9 cellular contexts compared by ENCODE assay signal in genomic region chr14:70919774-70920173, GRCh38. TPM values are rescaled to one million over a fixed set of nuclear protein-coding genes. Genes with fewer than 3 reads are reported as not detected.
DNase-seq lines count a peak whose midpoint lies in the region; ATAC-seq, FAIRE-seq and TF ChIP-seq lines count a peak whose summit lies in the region.
"Had no signal": no experiment of that assay in that cellular context is flagged by ENCODE, and none has a peak within 500 bp of the region (broad histone marks: within the 10 kb centered on the region; RNA-seq: fewer than 3 reads in every experiment).

No MANE protein-coding gene starts in this region.

- H3K9me2 ChIP-seq in GM23338 (ENCODE audit: insufficient read depth), result no peaks in the 10 kb centered on the region

- H3K36me3 ChIP-seq in ACC112 (ENCODE audit: insufficient read depth, low read length), result peaks cover 5% of the 10 kb centered on the region; the same call in 1 of the 2 replicates
- 0 out of 2 replicates have a peak, but pooled peaks cover 3% of the 10 kb centered on the region for H3K36me3 ChIP-seq in GM23338 (ENCODE audit: insufficient read depth)
- H3K36me3 ChIP-seq in keratinocyte (ENCODE audit: control insufficient read depth in 2 of 2, extremely low read depth in 1 of 2, insufficient read depth in 2 of 2, low read length in 2 of 2), result peaks cover 0 to 1% of the 10 kb centered on the region in 2 experiments
- H3K36me3 ChIP-seq in spleen, result peaks cover 0 to 9% (median 0%) of the 10 kb centered on the region in 6 donors

- dilution Hi-C loops in keratinocyte (cut with MboI; ENCODE audit: extremely low pct_ligation_motif_present, low sequenced_read_pairs), result no loop called here

- TF ChIP-seq CTCF in GM23338 (conservative IDR thresholded peaks at IDR 0.05; ENCODE audit: low read depth in 2 of 2), result no peak
- no peak for TF ChIP-seq CTCF in keratinocyte (optimal IDR thresholded peaks at IDR 0.05 in 1 of 3, IDR thresholded peaks at IDR 0.05 in 1 of 3, conservative IDR thresholded peaks at IDR 0.05 in 1 of 3; ENCODE audit: extremely low read depth in 1 of 3, insufficient read depth in 2 of 3, low read length in 3 of 3)
- no peak for TF ChIP-seq CTCF in spleen (IDR thresholded peaks at IDR 0.05 in 8 of 11, conservative IDR thresholded peaks at IDR 0.05 in 3 of 11)

- peak overlapping the region; percentile 25 for H3K27ac ChIP-seq in ACC112 (ENCODE audit: low read depth, low read length)
- H3K27ac ChIP-seq in GM23338 (ENCODE audit: low read depth), result no peak overlapping the region
- no peak overlapping the region for H3K27ac ChIP-seq in keratinocyte (ENCODE audit: control insufficient read depth, insufficient read depth, low read length)
- peak overlapping the region in 3 of 8 donors; percentile 28 to 52 (median 35) for H3K27ac ChIP-seq in spleen

- H3K4me1 ChIP-seq in ACC112 (ENCODE audit: control insufficient read depth, insufficient read depth, low read length, unreplicated experiment), result peaks cover 30% of the 10 kb centered on the region
- H3K4me1 ChIP-seq in GM23338 (ENCODE audit: insufficient read depth), result peaks cover 14% of the 10 kb centered on the region
- H3K4me1 ChIP-seq in keratinocyte (ENCODE audit: control insufficient read depth, extremely low read depth, insufficient read depth, low read length), result peaks cover 32% of the 10 kb centered on the region
- H3K4me1 ChIP-seq in spleen, result peaks cover 28 to 100% (median 81%) of the 10 kb centered on the region in 6 donors

- no peaks in the 10 kb centered on the region for H3K27me3 Mint-ChIP-seq in GM23338 (ENCODE audit: insufficient read depth, low read depth, poor library complexity)
- H3K27me3 Mint-ChIP-seq in activated naive CD8-positive, alpha-beta T cell treated with anti-CD3 and anti-CD28 coated beads, Interleukin-2, amount 10 ng/mL, durations not matched to agents 7 days and 5 days, result no peaks in the 10 kb centered on the region

- ATAC-seq in GM23338, result no peak
- ATAC-seq in activated naive CD8-positive, alpha-beta T cell treated with anti-CD3 and anti-CD28 coated beads, Interleukin-2, amount 10 ng/mL, durations not matched to agents 7 days and 5 days (ENCODE audit: low read depth), result peak; percentile 19
- ATAC-seq in HG03175 (IDR thresholded peaks at IDR 0.05; ENCODE audit: unreplicated experiment), result no peak

- H3K9ac ChIP-seq in keratinocyte (ENCODE audit: control insufficient read depth, extremely low read depth, insufficient read depth, low read length), result no peak overlapping the region

- POLR2A ChIA-PET in activated naive CD8-positive, alpha-beta T cell treated with anti-CD3 and anti-CD28 coated beads, Interleukin-2, amount 10 ng/mL, durations not matched to agents 7 days and 5 days (lab: Charles Lee), result interaction anchor here (2.3 kb wide), 1 partner anchor 13 kb away, joined by 11 read pairs; the partner anchor contains the start of gene PCNX1

- no peaks in the 10 kb centered on the region for H3K9me3 ChIP-seq in keratinocyte (ENCODE audit: control insufficient read depth, low read depth, low read length)
- H3K9me3 ChIP-seq in spleen, result no peaks in the 10 kb centered on the region

- no peak for TF ChIP-seq POLR2A in spleen (IDR thresholded peaks at IDR 0.05)

- H3K79me2 ChIP-seq in ACC112 (ENCODE audit: control insufficient read depth, insufficient read depth, low read length, unreplicated experiment) (peaks cover 92% of the 10 kb centered on the region), GM23338 (replicated peaks; ENCODE audit: insufficient read depth) (peaks cover 99% of the 10 kb centered on the region), keratinocyte (ENCODE audit: control insufficient read depth, insufficient read depth, low read length) (peaks cover 95% of the 10 kb centered on the region)

- intact Hi-C loops in spleen (cut with DNase I; ENCODE audit: low total_unique reads), result no loop called here

- no peak overlapping the region for H3K27ac Mint-ChIP-seq in GM23338
- peak overlapping the region; percentile 76 for H3K27ac Mint-ChIP-seq in activated naive CD8-positive, alpha-beta T cell treated with anti-CD3 and anti-CD28 coated beads, Interleukin-2, amount 10 ng/mL, durations not matched to agents 7 days and 5 days

- H3K27me3 ChIP-seq in ACC112 (ENCODE audit: insufficient read depth, low read length) (no peaks in the 10 kb centered on the region), GM23338 (ENCODE audit: insufficient read depth) (no peaks in the 10 kb centered on the region), keratinocyte (ENCODE audit: control insufficient read depth, extremely low read depth, insufficient read depth, low read length) (no peaks in the 10 kb centered on the region), spleen (replicated peaks in 1 of 7) (no peaks in the 10 kb centered on the region)

- H3K9me1 ChIP-seq in keratinocyte (ENCODE audit: control insufficient read depth, extremely low read depth, insufficient read depth, low read length), result no peaks in the 10 kb centered on the region

- 3 to 7% (median 6%) methylated on average over 3 of the region's 3 CpGs for WGBS in spleen, 5 donors

- H2AFZ ChIP-seq in ACC112 (ENCODE audit: low read length, unreplicated experiment), result no peak overlapping the region
- no peak overlapping the region for H2AFZ ChIP-seq in GM23338
- H2AFZ ChIP-seq in keratinocyte (ENCODE audit: control insufficient read depth, low read length), result no peak overlapping the region

- FAIRE-seq in keratinocyte (lab: Jason Lieb, UNC), result peak; percentile 90

- no peaks in the 10 kb centered on the region for H3K9me3 Mint-ChIP-seq in GM23338
- H3K9me3 Mint-ChIP-seq in activated naive CD8-positive, alpha-beta T cell treated with anti-CD3 and anti-CD28 coated beads, Interleukin-2, amount 10 ng/mL, durations not matched to agents 7 days and 5 days, result no peaks in the 10 kb centered on the region

- peak overlapping the region; percentile 4; the same call in 1 of the 2 replicates for H3K4me3 ChIP-seq in ACC112 (ENCODE audit: low read depth, low read length)
- H3K4me3 ChIP-seq in GM23338, result no peak overlapping the region
- no peak overlapping the region for H3K4me3 ChIP-seq in keratinocyte (ENCODE audit: control insufficient read depth in 2 of 3, extremely low read depth in 1 of 3, insufficient read depth in 2 of 3, low read depth in 1 of 3, low read length in 3 of 3)
- H3K4me3 ChIP-seq in spleen, result no peak overlapping the region

- H3K4me1 Mint-ChIP-seq in GM23338, result peaks cover 14% of the 10 kb centered on the region; the same call in 2 of the 3 replicates
- H3K4me1 Mint-ChIP-seq in activated naive CD8-positive, alpha-beta T cell treated with anti-CD3 and anti-CD28 coated beads, Interleukin-2, amount 10 ng/mL, durations not matched to agents 7 days and 5 days, result peaks cover 64% of the 10 kb centered on the region

- H4K20me1 ChIP-seq in GM23338 (replicated peaks; ENCODE audit: insufficient read depth) (peaks cover 58% of the 10 kb centered on the region), keratinocyte (ENCODE audit: control insufficient read depth, extremely low read depth, insufficient read depth, low read length) (peaks cover 17% of the 10 kb centered on the region)

- H3K4me3 Mint-ChIP-seq in GM23338, result no peak overlapping the region
- peak overlapping the region; percentile 60 for H3K4me3 Mint-ChIP-seq in activated naive CD8-positive, alpha-beta T cell treated with anti-CD3 and anti-CD28 coated beads, Interleukin-2, amount 10 ng/mL, durations not matched to agents 7 days and 5 days

- H3K36me3 Mint-ChIP-seq in GM23338 (ENCODE audit: low read depth), result peaks cover 6% of the 10 kb centered on the region; the same call in 2 of the 3 replicates
- H3K36me3 Mint-ChIP-seq in activated naive CD8-positive, alpha-beta T cell treated with anti-CD3 and anti-CD28 coated beads, Interleukin-2, amount 10 ng/mL, durations not matched to agents 7 days and 5 days, result peaks cover 28% of the 10 kb centered on the region

- peak; percentile 25 for DNase-seq in GM23338 (ENCODE audit: low spot score)
- DNase-seq in activated naive CD8-positive, alpha-beta T cell treated with anti-CD3 and anti-CD28 coated beads, Interleukin-2, amount 10 ng/mL, durations not matched to agents 7 days and 5 days, result no peak
- no peak for DNase-seq in keratinocyte (ENCODE audit: low read depth, low spot score)
- DNase-seq in ureter (ENCODE audit: low spot score), result no peak
- no peak for DNase-seq in NCI-H2196 treated with DMSO at 0.1 percent for 48 hours (lab: John Stamatoyannopoulos, UW; ENCODE audit: unreplicated experiment)
- no peak for DNase-seq in spleen
- DNase-seq: activated CD4-positive, CD25-positive, alpha-beta regulatory T cell had no signal

- no peak overlapping the region for H3K4me2 ChIP-seq in GM23338
- peak overlapping the region; percentile 19 for H3K4me2 ChIP-seq in keratinocyte (ENCODE audit: control insufficient read depth, extremely low read depth, insufficient read depth, low read depth, low read length)

- no peaks in the 10 kb centered on the region for H3F3A ChIP-seq in GM23338 (replicated peaks; ENCODE audit: low read depth)

RNA-seq across cellular contexts. Expression of gene PCNX1, which starts 12.5 kb away (rescaled TPM):
- 53.1 and 59.9 TPM in 2 replicates for total RNA-seq in GM23338 (2014; rRNA removed; shearing (Covaris generic))
- polyA plus RNA-seq in GM23338 (2016; fragmentation: Nextera tagmentation; extraction: Ambion mirVana) (17.3 and 19.4 TPM in 2 replicates), keratinocyte (38.2 to 45.0 TPM (median 39.8 TPM) in 3 replicates), spleen (1 to 10 TPM; 4.0 to 5.9 (median 5.5) TPM)
- total RNA-seq in activated naive CD8-positive, alpha-beta T cell treated with anti-CD3 and anti-CD28 coated beads, Interleukin-2, amount 10 ng/mL, durations not matched to agents 7 days and 5 days, result 10 to 100 TPM; 80.0 to 93.0 TPM
- polyA plus RNA-seq in keratinocyte (2011; ENCODE audit: low read depth), result 8.3 TPM
- 9.2 and 17.8 TPM in 2 replicates for polyA plus RNA-seq in keratinocyte (2011; cell fraction: cytosol; rRNA removed)
- polyA plus RNA-seq in keratinocyte (2011; cell fraction: nucleus; rRNA removed), result 90.4 and 96.7 TPM in 2 replicates
- polyA plus RNA-seq in keratinocyte (2012; ENCODE audit: low replicate concordance), result 8.8 and 18.3 TPM in 2 replicates
- polyA minus RNA-seq in keratinocyte, result 97.5 to 158 TPM (median 147 TPM) in 3 replicates
- polyA minus RNA-seq in keratinocyte (2011; cell fraction: cytosol; rRNA and poly(A)+ RNA removed), result 37.6 TPM
- polyA minus RNA-seq in keratinocyte (2011; cell fraction: nucleus; rRNA and poly(A)+ RNA removed), result 222 and 342 TPM in 2 replicates
- total RNA-seq in ureter (73.3 TPM), spleen (100 to 1,000 TPM in 5 of 7 donors, 10 to 100 TPM in 2; 88.1 to 149 (median 104) TPM)
